32 cellular contexts compared by ENCODE assay signal in the genomic region with DNA sequence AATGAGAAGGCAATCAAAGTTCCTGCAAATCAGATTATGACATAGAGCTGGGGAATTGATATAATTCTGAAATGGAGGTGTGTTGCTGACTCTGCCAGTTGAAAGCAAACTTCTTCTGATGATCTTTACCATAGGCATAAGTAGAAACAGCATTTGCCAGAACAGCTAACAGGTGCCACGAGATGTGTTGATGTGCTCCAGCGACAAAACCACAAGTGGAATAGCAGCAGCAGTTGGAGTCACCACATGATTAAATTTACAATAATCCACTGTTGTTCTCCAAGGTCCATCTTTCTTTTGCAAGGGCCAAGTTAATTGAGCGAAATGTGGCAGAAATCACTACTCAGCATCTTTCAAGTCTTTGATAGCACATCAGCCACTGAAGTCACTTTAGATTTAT.
"Had no signal": no experiment of that assay in that cellular context is flagged by ENCODE, and none has a peak within 500 bp of the region (broad histone marks: within the 10 kb centered on the region; RNA-seq: fewer than 3 reads in every experiment).

No MANE protein-coding gene starts in this region.

- H3K27ac Mint-ChIP-seq: activated CD4-positive, alpha-beta T cell treated with anti-CD3 and anti-CD28 coated beads for 36 hours; activated CD8-positive, alpha-beta T cell treated with anti-CD3 and anti-CD28 coated beads for 36 hours; activated naive CD4-positive, alpha-beta T cell treated with anti-CD3 and anti-CD28 coated beads, Interleukin-2, amount 50 U/mL, for 24 hours; activated naive CD8-positive, alpha-beta T cell treated with anti-CD3 and anti-CD28 coated beads for 36 hours; activated naive CD8-positive, alpha-beta T cell treated with anti-CD3 and anti-CD28 coated beads, Interleukin-2, amount 50 U/mL, for 24 hours; activated T-helper 17 cell treated with anti-CD3 and anti-CD28 coated beads, Interleukin-2, amount 50 U/mL, for 72 hours; effector memory CD8-positive, alpha-beta T cell had no signal

- H3K9me3 Mint-ChIP-seq: activated CD8-positive, alpha-beta T cell treated with anti-CD3 and anti-CD28 coated beads for 36 hours; activated naive CD4-positive, alpha-beta T cell treated with anti-CD3 and anti-CD28 coated beads, Interleukin-2, amount 50 U/mL, for 24 hours; activated naive CD8-positive, alpha-beta T cell treated with anti-CD3 and anti-CD28 coated beads for 36 hours; activated naive CD8-positive, alpha-beta T cell treated with anti-CD3 and anti-CD28 coated beads, Interleukin-2, amount 50 U/mL, for 24 hours; activated T-cell treated with anti-CD3 and anti-CD28 coated beads, Interleukin-2, amount 50 U/mL, for 4 hours; activated T-helper 17 cell treated with anti-CD3 and anti-CD28 coated beads, Interleukin-2, amount 50 U/mL, for 72 hours; effector memory CD8-positive, alpha-beta T cell had no signal

- H3K36me3 ChIP-seq: adrenal gland, esophagus muscularis mucosa, gastrocnemius medialis, heart left ventricle had no signal

- FAIRE-seq: colon had no signal

- ATAC-seq: activated CD4-positive, alpha-beta T cell treated with anti-CD3 and anti-CD28 coated beads for 36 hours; activated CD8-positive, alpha-beta T cell treated with anti-CD3 and anti-CD28 coated beads for 36 hours; activated naive CD8-positive, alpha-beta T cell treated with anti-CD3 and anti-CD28 coated beads, Interleukin-2, amount 50 U/mL, for 24 hours; activated T-cell treated with anti-CD3 and anti-CD28 coated beads, Interleukin-2, amount 50 U/mL, for 4 hours; activated T-helper 17 cell treated with anti-CD3 and anti-CD28 coated beads, Interleukin-2, amount 50 U/mL, for 72 hours; body of pancreas; effector memory CD8-positive, alpha-beta T cell; foreskin keratinocyte; gastrocnemius medialis; heart left ventricle had no signal

- H3K9me3 ChIP-seq: adrenal gland, body of pancreas, esophagus muscularis mucosa, gastrocnemius medialis, heart left ventricle had no signal

- DNase-seq: activated CD4-positive, alpha-beta T cell treated with anti-CD3 and anti-CD28 coated beads for 36 hours; activated CD4-positive, alpha-beta T cell treated with anti-CD3 and anti-CD28 coated beads, Interleukin-2, amount 50 U/mL, for 1 hour; activated CD4-positive, alpha-beta T cell treated with anti-CD3 and anti-CD28 coated beads, Interleukin-2, amount 50 U/mL, for 48 hours; activated CD4-positive, CD25-positive, alpha-beta regulatory T cell; activated CD4-positive, CD25-positive, alpha-beta regulatory T cell treated with anti-CD3 and anti-CD28 coated beads, Interleukin-2, amount 50 U/mL, for 72 hours; activated CD8-positive, alpha-beta memory T cell treated with anti-CD3 and anti-CD28 coated beads for 24 hours; activated CD8-positive, alpha-beta T cell treated with anti-CD3 and anti-CD28 coated beads for 36 hours; activated effector memory CD4-positive, alpha-beta T cell treated with Interleukin-2 at 50 U/mL for 16 hours; activated gamma-delta T cell treated with Interleukin-2 at 50 U/mL for 16 hours; activated naive CD4-positive, alpha-beta T cell treated with Interleukin-2 at 50 U/mL for 16 hours; activated naive CD8-positive, alpha-beta T cell treated with anti-CD3 and anti-CD28 coated beads for 36 hours; activated naive CD8-positive, alpha-beta T cell treated with anti-CD3 and anti-CD28 coated beads, Interleukin-2, amount 50 U/mL, for 24 hours; activated T-cell treated with anti-CD3 and anti-CD28 coated beads, Interleukin-2, amount 50 U/mL, for 4 hours; adrenal gland; amygdala; aorta; body of pancreas; caudate nucleus; cortex of kidney; dermis blood vessel endothelial cell; effector CD4-positive, alpha-beta T cell; effector memory CD8-positive, alpha-beta T cell; erythroblast; foreskin keratinocyte; gastrocnemius medialis; glutamatergic neuron; heart left ventricle; T-helper 2 cell had no signal

- H3K27me3 Mint-ChIP-seq: activated CD4-positive, alpha-beta T cell treated with anti-CD3 and anti-CD28 coated beads for 36 hours; activated CD8-positive, alpha-beta T cell treated with anti-CD3 and anti-CD28 coated beads for 36 hours; activated naive CD4-positive, alpha-beta T cell treated with anti-CD3 and anti-CD28 coated beads, Interleukin-2, amount 50 U/mL, for 24 hours; activated naive CD8-positive, alpha-beta T cell treated with anti-CD3 and anti-CD28 coated beads for 36 hours; activated naive CD8-positive, alpha-beta T cell treated with anti-CD3 and anti-CD28 coated beads, Interleukin-2, amount 50 U/mL, for 24 hours; activated T-helper 17 cell treated with anti-CD3 and anti-CD28 coated beads, Interleukin-2, amount 50 U/mL, for 72 hours; effector memory CD8-positive, alpha-beta T cell had no signal

- H3K4me3 Mint-ChIP-seq: activated CD4-positive, alpha-beta T cell treated with anti-CD3 and anti-CD28 coated beads for 36 hours; activated CD8-positive, alpha-beta T cell treated with anti-CD3 and anti-CD28 coated beads for 36 hours; activated naive CD4-positive, alpha-beta T cell treated with anti-CD3 and anti-CD28 coated beads, Interleukin-2, amount 50 U/mL, for 24 hours; activated naive CD8-positive, alpha-beta T cell treated with anti-CD3 and anti-CD28 coated beads for 36 hours; activated naive CD8-positive, alpha-beta T cell treated with anti-CD3 and anti-CD28 coated beads, Interleukin-2, amount 50 U/mL, for 24 hours; activated T-cell treated with anti-CD3 and anti-CD28 coated beads, Interleukin-2, amount 50 U/mL, for 4 hours; activated T-helper 17 cell treated with anti-CD3 and anti-CD28 coated beads, Interleukin-2, amount 50 U/mL, for 72 hours; effector memory CD8-positive, alpha-beta T cell had no signal

- H3K4me3 ChIP-seq: adrenal gland, body of pancreas, esophagus muscularis mucosa, gastrocnemius medialis, heart left ventricle had no signal

- H3K27me3 ChIP-seq: adrenal gland, body of pancreas, esophagus muscularis mucosa, foreskin keratinocyte, gastrocnemius medialis, heart left ventricle had no signal

- H3K27ac ChIP-seq: adrenal gland, body of pancreas, esophagus muscularis mucosa, foreskin keratinocyte, gastrocnemius medialis, heart left ventricle had no signal
